5 cellular contexts compared by ENCODE assay signal in genomic region chr3:155813224-155813623, GRCh38. TPM values are rescaled to one million over a fixed set of nuclear protein-coding genes. Genes with fewer than 3 reads are reported as not detected.
DNase-seq lines count a peak whose midpoint lies in the region; ATAC-seq, FAIRE-seq and TF ChIP-seq lines count a peak whose summit lies in the region.
"Not testable (repeated sequence)": the region's sequence is repeated elsewhere in the genome, so short reads cannot be mapped to it uniquely, and the experiment has no call there.

No MANE protein-coding gene starts in this region.

- TF ChIP-seq RAD21 in A549 (conservative IDR thresholded peaks at IDR 0.05 in 1 of 2, IDR thresholded peaks at IDR 0.05 in 1 of 2): not testable (repeated sequence)

- not testable (repeated sequence) for DNase-seq in A549 (ENCODE audit: low read depth in 1 of 2, low spot score in 1 of 2); RCC 7860 (ENCODE audit: low spot score); WTC11 (ENCODE audit: low spot score); kidney
- peak; percentile 29 for DNase-seq in osteoblast (ENCODE audit: insufficient read length, low spot score, missing footprints)

- TF ChIP-seq POLR2A in A549 (IDR thresholded peaks at IDR 0.05; ENCODE audit: low read length): not testable (repeated sequence)

- H3K27me3 Mint-ChIP-seq in WTC11 (ENCODE audit: low read depth): not testable (repeated sequence)

- TF ChIP-seq CTCF in A549 (IDR thresholded peaks at IDR 0.05); WTC11 (IDR thresholded peaks at IDR 0.05); kidney (IDR thresholded peaks at IDR 0.05; ENCODE audit: borderline replicate concordance, extremely low read depth, insufficient read depth); osteoblast (IDR thresholded peaks at IDR 0.05; ENCODE audit: extremely low read depth, low read depth, low read length): not testable (repeated sequence)

- not testable (repeated sequence) for H3K27me3 ChIP-seq in osteoblast (ENCODE audit: insufficient read depth, low read length)

- H3K36me3 Mint-ChIP-seq in WTC11: not testable (repeated sequence)

- not testable (repeated sequence) for H3K79me2 ChIP-seq in osteoblast (ENCODE audit: insufficient read depth, low read length)

- TF ChIP-seq EP300 in A549 (IDR thresholded peaks at IDR 0.05): not testable (repeated sequence)

- not testable (repeated sequence) for H3K4me3 Mint-ChIP-seq in WTC11

- not testable (repeated sequence) for H3K9me3 ChIP-seq in A549; kidney (ENCODE audit: control insufficient read depth in 1 of 2, low read length in 2 of 2); osteoblast (ENCODE audit: low read depth, low read length)

- not testable (repeated sequence) for ATAC-seq in A549, WTC11

- not testable (repeated sequence) for H3K4me1 ChIP-seq in A549; kidney (ENCODE audit: control insufficient read depth in 1 of 2, insufficient read depth in 1 of 2, low read depth in 1 of 2, low read length in 2 of 2); osteoblast (ENCODE audit: insufficient read depth, low read length)

- CTCF ChIA-PET in A549 (lab: Yijun Ruan, JAX): not testable (repeated sequence)
- CTCF ChIA-PET in WTC11 (lab: Charles Lee): interaction anchor here (1.1 kb wide), 1 partner anchor 457 kb away, joined by 4 read pairs; no protein-coding TSS in a partner anchor

- POLR2A ChIA-PET in A549 (lab: Yijun Ruan, JAX); WTC11 (lab: Charles Lee): not testable (repeated sequence)

- H3K4me1 Mint-ChIP-seq in WTC11: not testable (repeated sequence)

- not testable (repeated sequence) for H4K20me1 ChIP-seq in osteoblast (ENCODE audit: insufficient read depth, low read length)

- intact Hi-C loops in kidney (cut with DNase I): not testable (repeated sequence)

- not testable (repeated sequence) for H3K9ac ChIP-seq in kidney (ENCODE audit: low read length in 2 of 2)

- H3K27ac ChIP-seq in A549; kidney (ENCODE audit: low read depth in 2 of 2, low read length in 2 of 2); osteoblast (ENCODE audit: low read depth, low read length): not testable (repeated sequence)

- H3K36me3 ChIP-seq in kidney (ENCODE audit: control insufficient read depth in 1 of 2, insufficient read depth in 2 of 2, low read length in 2 of 2); osteoblast (ENCODE audit: insufficient read depth, low read length): not testable (repeated sequence)

- H3K4me3 ChIP-seq in A549; kidney (ENCODE audit: low read length in 2 of 2); osteoblast (ENCODE audit: insufficient read depth, low read length): not testable (repeated sequence)

- H3K9me3 Mint-ChIP-seq in WTC11: not testable (repeated sequence)

- H2AFZ ChIP-seq in osteoblast (ENCODE audit: low read length): not testable (repeated sequence)

- H3K4me2 ChIP-seq in A549; osteoblast (ENCODE audit: insufficient read depth, low read length): not testable (repeated sequence)

- not testable (repeated sequence) for FAIRE-seq in A549 (lab: Jason Lieb, UNC)
- peak; percentile 63 for FAIRE-seq in RCC 7860 (lab: Jason Lieb, UNC)
- FAIRE-seq in kidney (lab: Jason Lieb, UNC): peak; percentile 44

- not testable (repeated sequence) for H3K27ac Mint-ChIP-seq in WTC11

TF ChIP-seq in A549, 52 proteins besides CTCF, POLR2A, EP300 and RAD21:
- TF ChIP-seq MAFK (IDR thresholded peaks at IDR 0.05; ENCODE audit: partially characterized antibody): peak; percentile 14

TF ChIP-seq in WTC11, 78 proteins besides CTCF, POLR2A, EP300 and RAD21:
- peak; percentile 58; the same call in 1 of the 2 replicates for TF ChIP-seq OVOL2 (CRISPR knock-in tag; IDR thresholded peaks at IDR 0.05; ENCODE audit: borderline replicate concordance)

RNA-seq across cellular contexts. Expression of gene C3orf33, which starts 7.1 kb away (rescaled TPM):
- 9.3 and 11.1 TPM in 2 replicates for polyA plus RNA-seq in A549 (2011; rRNA removed)
- 3.5 and 3.6 TPM in 2 replicates for polyA plus RNA-seq in A549 (2012; cell fraction: cytosol; rRNA removed)
- 1.3 and 4.8 TPM in 2 replicates for polyA plus RNA-seq in A549 (2012; cell fraction: nucleus; rRNA removed)
- polyA plus RNA-seq in A549 (2017; fragmentation: RNase III; extraction: RNeasy Plus Mini Kit Qiagen cat#74134 plus additional on column Dnase treatment): 7.7 to 8.3 TPM (median 7.9 TPM) in 3 replicates
- 1.6 and 1.7 TPM in 2 replicates for polyA minus RNA-seq in A549 (2011; rRNA and poly(A)+ RNA removed)
- total RNA-seq in WTC11 (2021): 2.8 to 3.0 TPM (median 3.0 TPM) in 3 replicates
- total RNA-seq in kidney: 6.0 TPM
- polyA plus RNA-seq in kidney (ENCODE audit: insufficient read depth, low read depth, low replicate concordance): 8.1 TPM
- total RNA-seq in osteoblast: 2.5 and 4.7 TPM in 2 replicates

RNA-seq across cellular contexts. Expression of gene SLC33A1, which starts 41.0 kb away (rescaled TPM):
- polyA plus RNA-seq in A549 (2011; rRNA removed): 42.6 and 45.9 TPM in 2 replicates
- polyA plus RNA-seq in A549 (2012; cell fraction: cytosol; rRNA removed): 7.5 and 9.7 TPM in 2 replicates
- polyA plus RNA-seq in A549 (2012; cell fraction: nucleus; rRNA removed): 15.3 and 17.9 TPM in 2 replicates
- polyA plus RNA-seq in A549 (2017; fragmentation: RNase III; extraction: RNeasy Plus Mini Kit Qiagen cat#74134 plus additional on column Dnase treatment): 16.6 to 18.9 TPM (median 17.0 TPM) in 3 replicates
- polyA minus RNA-seq in A549 (2011; rRNA and poly(A)+ RNA removed): 32.0 and 34.1 TPM in 2 replicates
- 19.8 to 24.9 TPM (median 21.6 TPM) in 3 replicates for total RNA-seq in WTC11 (2021)
- total RNA-seq in kidney: 36.8 TPM
- polyA plus RNA-seq in kidney (ENCODE audit: insufficient read depth, low read depth, low replicate concordance): 16.1 TPM
- 35.7 and 36.9 TPM in 2 replicates for total RNA-seq in osteoblast

RNA-seq across cellular contexts. Expression of gene GMPS, which starts 57.2 kb away (rescaled TPM):
- 77.2 and 114 TPM in 2 replicates for polyA plus RNA-seq in A549 (2011; rRNA removed)
- polyA plus RNA-seq in A549 (2012; cell fraction: cytosol; rRNA removed): 22.5 and 26.0 TPM in 2 replicates
- polyA plus RNA-seq in A549 (2012; cell fraction: nucleus; rRNA removed): 15.2 and 21.3 TPM in 2 replicates
- polyA plus RNA-seq in A549 (2017; fragmentation: RNase III; extraction: RNeasy Plus Mini Kit Qiagen cat#74134 plus additional on column Dnase treatment): 64.7 to 79.4 TPM (median 74.4 TPM) in 3 replicates
- polyA minus RNA-seq in A549 (2011; rRNA and poly(A)+ RNA removed): 42.3 and 42.7 TPM in 2 replicates
- total RNA-seq in WTC11 (2021): 125 to 136 TPM (median 128 TPM) in 3 replicates
- 43.9 TPM for total RNA-seq in kidney
- polyA plus RNA-seq in kidney (ENCODE audit: insufficient read depth, low read depth, low replicate concordance): 21.1 TPM
- 41.3 and 43.9 TPM in 2 replicates for total RNA-seq in osteoblast
